In genomic region chr3:30248423-30248822, GRCh38 we compare ENCODE assay signal across 12 cellular contexts.
A peak's percentile ranks its signal among the peaks of the same experiment; 100 is the strongest.
DNase-seq lines count a peak whose midpoint lies in the region; ATAC-seq and TF ChIP-seq lines count a peak whose summit lies in the region.
"Had no signal": no experiment of that assay in that cellular context is flagged by ENCODE, and none has a peak within 500 bp of the region (broad histone marks: within the 10 kb centered on the region; RNA-seq: fewer than 3 reads in every experiment).

No MANE protein-coding gene starts in this region.

- no peaks in the 10 kb centered on the region for H3K79me2 ChIP-seq in PC-3 (ENCODE audit: low read length)

- intact Hi-C loops in PC-3 (cut with micrococcal nuclease), result no loop called here

- no peaks in the 10 kb centered on the region for H3K9me2 ChIP-seq in PC-3 (replicated peaks; ENCODE audit: low read length)

- no peak overlapping the region for H3K27ac ChIP-seq in PC-3 (ENCODE audit: low read length)
- H3K27ac ChIP-seq: epithelial cell of prostate, SJCRH30, spleen had no signal

- no peaks in the 10 kb centered on the region for H3K27me3 ChIP-seq in PC-3 (ENCODE audit: low read length)
- H3K27me3 ChIP-seq: SJCRH30, spleen had no signal

- no peaks in the 10 kb centered on the region for H3F3A ChIP-seq in PC-3 (ENCODE audit: low read length, unreplicated experiment)

- H3K4me2 ChIP-seq in PC-3 (ENCODE audit: low read length), result no peak overlapping the region

- no peak overlapping the region for H2AFZ ChIP-seq in PC-3 (ENCODE audit: low read length)

- H3K4me3 ChIP-seq in PC-3 (ENCODE audit: low read length), result no peak overlapping the region
- H3K4me3 ChIP-seq: SJCRH30, spleen had no signal

- POLR2A ChIA-PET in PC-3 (lab: Charles Lee; ENCODE audit: unreplicated experiment), result no interaction called here

- CTCF ChIA-PET in PC-3 (lab: Charles Lee), result no interaction called here

- H4K20me1 ChIP-seq in PC-3 (ENCODE audit: low read length), result no peaks in the 10 kb centered on the region

- ATAC-seq in GM18502 (IDR thresholded peaks at IDR 0.05; ENCODE audit: poor library complexity, unreplicated experiment) (peak; percentile 92), GM19452 (IDR thresholded peaks at IDR 0.05; ENCODE audit: unreplicated experiment) (peak; percentile 97), HG02885 (IDR thresholded peaks at IDR 0.05; ENCODE audit: poor library complexity, unreplicated experiment) (peak; percentile 86), PC-3 (no peak)

- DNase-seq in NAMALWA (ENCODE audit: low spot score) (peak; percentile 5), COLO829 (ENCODE audit: low spot score) (no peak), PC-3 (no peak), GM13976 (ENCODE audit: low spot score) (no peak), GM19238 (ENCODE audit: insufficient read length, low spot score) (no peak)
- DNase-seq: aorta, SJCRH30, spleen had no signal

- in situ Hi-C loops in GM13976 (cut with MboI; ENCODE audit: low sequenced_read_pairs, unreplicated experiment), result no loop called here

- no peaks in the 10 kb centered on the region for H3K36me3 ChIP-seq in PC-3 (ENCODE audit: low read depth, low read length)
- H3K36me3 ChIP-seq: SJCRH30, spleen had no signal

- no peaks in the 10 kb centered on the region for H3K9me3 ChIP-seq in PC-3 (ENCODE audit: low read length)
- H3K9me3 ChIP-seq: SJCRH30, spleen had no signal

- no TSS peak for BruUV-seq in PC-3 (replicated peaks; lab: Mats Ljungman, UMichigan)

- no peak overlapping the region for H3K9ac ChIP-seq in PC-3 (ENCODE audit: low read length)

- H3K4me1 ChIP-seq in PC-3 (ENCODE audit: insufficient read depth, low read length), result peaks cover 13% of the 10 kb centered on the region; the same call in 1 of the 2 replicates
- H3K4me1 ChIP-seq: SJCRH30 had no signal

- TF ChIP-seq CTCF in PC-3 (conservative IDR thresholded peaks at IDR 0.05; ENCODE audit: low read depth, low read length), result no peak
- no peak for TF ChIP-seq CTCF in GM13976 (IDR thresholded peaks at IDR 0.05; ENCODE audit: borderline replicate concordance, control extremely low read depth, extremely low read depth, insufficient read depth, missing control alignments)
